Comparison of ENCODE assay signal across 8 cellular contexts in genomic region chr2:219001577-219002394, GRCh38. TPM values are rescaled to one million over a fixed set of nuclear protein-coding genes. Genes with fewer than 3 reads are reported as not detected.
DNase-seq lines count a peak whose midpoint lies in the region; ATAC-seq, FAIRE-seq and TF ChIP-seq lines count a peak whose summit lies in the region.

No MANE protein-coding gene starts in this region.

- 1% methylated on average over 66 to 70 of the region's 70 CpGs for WGBS in pancreas, 2 donors

- H3K36me3 Mint-ChIP-seq in endothelial cell (ENCODE audit: low read depth, unreplicated experiment) = peaks cover 4% of the 10 kb centered on the region

- BruUV-seq in HCT116 (replicated peaks; lab: Mats Ljungman, UMichigan) = no TSS peak

- no peaks in the 10 kb centered on the region for H3K9me2 ChIP-seq in HCT116 (ENCODE audit: insufficient read depth)

- RAD21 ChIA-PET in HCT116 (lab: Charles Lee; ENCODE audit: low non-redundant PET in 1 of 2, low total read pairs in 2 of 2, uncharacterized antibody in 2 of 2, unreplicated experiment in 2 of 2) = interaction anchor here in 1 of 2 experiments (1.5 kb wide), 1 partner anchor 22 kb away, joined by 5 read pairs; no protein-coding TSS in a partner anchor

- H3K4me1 ChIP-seq in HCT116 (ENCODE audit: control insufficient read depth in 1 of 2, insufficient read depth in 2 of 2, low read length in 2 of 2) = peaks cover 9 to 35% of the 10 kb centered on the region in 2 experiments; a peak in 3 of 4 replicates
- peaks cover 3 to 21% (median 7%) of the 10 kb centered on the region in 3 donors for H3K4me1 ChIP-seq in pancreas

- no peaks in the 10 kb centered on the region for H3K36me3 ChIP-seq in HCT116 (ENCODE audit: control insufficient read depth in 1 of 2, insufficient read depth in 2 of 2, low read length in 2 of 2)
- no peaks in the 10 kb centered on the region for H3K36me3 ChIP-seq in bronchial epithelial cell (ENCODE audit: control insufficient read depth, insufficient read depth, low read length)
- H3K36me3 ChIP-seq in pancreas = no peaks in the 10 kb centered on the region

- peak overlapping the region; percentile 86 for H2AFZ ChIP-seq in HCT116 (ENCODE audit: low read depth, low read length, poor library complexity, severe bottlenecking)

- DNase-seq in HCT116 (ENCODE audit: low read depth, low spot score) (peak; percentile 40), NCI-H345 (lab: John Stamatoyannopoulos, UW) (peak; percentile 99), bronchial epithelial cell (ENCODE audit: low read depth) (peak; percentile 76), pancreas (peak; percentile 97 to 99 (median 99)), AG08396 (ENCODE audit: low spot score) (no peak), endothelial cell (ENCODE audit: low spot score) (no peak)

- FAIRE-seq in bronchial epithelial cell (lab: Jason Lieb, UNC) (no peak), pancreas (lab: Jason Lieb, UNC) (no peak)

- TF ChIP-seq POLR2A in HCT116 (IDR thresholded peaks at IDR 0.05; ENCODE audit: borderline replicate concordance, extremely low read depth, insufficient read depth, insufficient read length) = no peak

- POLR2A ChIA-PET in HCT116 (lab: Charles Lee) = interaction anchor here (0.7 to 1.6 kb wide), 7 partner anchors 9 to 158 kb away, joined by 3 to 9 read pairs (median 4); no protein-coding TSS in a partner anchor

- intact Hi-C loops in HCT116 (cut with micrococcal nuclease) = loop anchor here (1.0 to 2.0 kb wide), 2 partner anchors 125 to 148 kb away; no protein-coding TSS in a partner anchor
- intact Hi-C loops in pancreas (cut with DNase I) = no loop called here

- H3K9me3 ChIP-seq in HCT116 (ENCODE audit: control insufficient read depth in 1 of 2, insufficient read depth in 1 of 2, low read depth in 1 of 2, low read length in 2 of 2) = no peaks in the 10 kb centered on the region
- H3K9me3 ChIP-seq in pancreas = no peaks in the 10 kb centered on the region

- TF ChIP-seq CTCF in HCT116 (IDR thresholded peaks at IDR 0.05 in 2 of 3, conservative IDR thresholded peaks at IDR 0.05 in 1 of 3; ENCODE audit: borderline replicate concordance in 1 of 3, insufficient read depth in 1 of 3, low read depth in 2 of 3, low read length in 2 of 3) (no peak), bronchial epithelial cell (IDR thresholded peaks at IDR 0.05; ENCODE audit: insufficient read depth, low read length, severe bottlenecking) (no peak), pancreas (IDR thresholded peaks at IDR 0.05) (no peak), endothelial cell (IDR thresholded peaks at IDR 0.05; ENCODE audit: unreplicated experiment) (no peak)

- ATAC-seq in HCT116 (peak; percentile 50), pancreas (peak; percentile 68 to 84 (median 78)), HG03342 (IDR thresholded peaks at IDR 0.05; ENCODE audit: unreplicated experiment) (no peak), HG02885 (IDR thresholded peaks at IDR 0.05; ENCODE audit: poor library complexity, unreplicated experiment) (no peak)

- no peaks in the 10 kb centered on the region for H3K9me3 Mint-ChIP-seq in endothelial cell (ENCODE audit: unreplicated experiment)

- peak overlapping the region; percentile 51 for H3K27ac ChIP-seq in HCT116 (ENCODE audit: low read depth, low read length)
- H3K27ac ChIP-seq in pancreas = peak overlapping the region; percentile 92 to 97 (median 96)

- H3K4me1 Mint-ChIP-seq in endothelial cell (ENCODE audit: unreplicated experiment) = peaks cover 6% of the 10 kb centered on the region

- peaks cover 36% of the 10 kb centered on the region for H3K27me3 Mint-ChIP-seq in endothelial cell (ENCODE audit: unreplicated experiment)

- peak overlapping the region; percentile 96 for H3K4me2 ChIP-seq in HCT116 (ENCODE audit: low read length)

- no peak overlapping the region for H3K27ac Mint-ChIP-seq in endothelial cell (ENCODE audit: unreplicated experiment)

- no peaks in the 10 kb centered on the region for H4K20me1 ChIP-seq in HCT116 (ENCODE audit: insufficient read depth)

- H3K4me3 Mint-ChIP-seq in endothelial cell (ENCODE audit: unreplicated experiment) = no peak overlapping the region

- TF ChIP-seq RAD21 in HCT116 (IDR thresholded peaks at IDR 0.05; ENCODE audit: low read depth) = no peak

- H3K9ac ChIP-seq in HCT116 (ENCODE audit: low read length) = peak overlapping the region; percentile 64

- peak overlapping the region; percentile 56 to 68 for H3K4me3 ChIP-seq in HCT116 (replicated peaks in 1 of 2; ENCODE audit: low read depth in 1 of 2, low read length in 2 of 2)
- H3K4me3 ChIP-seq in bronchial epithelial cell (ENCODE audit: low read depth, low read length) = peak overlapping the region; percentile 25
- H3K4me3 ChIP-seq in pancreas = peak overlapping the region; percentile 46 to 83 (median 59)

- CTCF ChIA-PET in HCT116 (lab: Charles Lee) = interaction anchor here (0.7 to 3.5 kb wide), 27 partner anchors 9 to 506 kb away, joined by 3 to 42 read pairs (median 4); partner anchors contain the start of genes CDK5R2, CNPPD1, DNAJB2 and GMPPA

- H3K27me3 ChIP-seq in HCT116 (ENCODE audit: insufficient read depth, low read length) (no peaks in the 10 kb centered on the region), bronchial epithelial cell (ENCODE audit: control insufficient read depth, insufficient read depth, low read length) (peaks cover 9% of the 10 kb centered on the region), pancreas (no peaks in the 10 kb centered on the region)

- H3K79me2 ChIP-seq in HCT116 (ENCODE audit: insufficient read depth, low read length) = no peaks in the 10 kb centered on the region

TF ChIP-seq in HCT116, 20 proteins besides CTCF, POLR2A, EP300 and RAD21:
- TF ChIP-seq SP1 (IDR thresholded peaks at IDR 0.05; ENCODE audit: low read depth) (no peak), YY1 (IDR thresholded peaks at IDR 0.05; ENCODE audit: extremely low read depth, insufficient replicate concordance, low read depth, low read length) (peak; percentile 47), POLR2AphosphoS5 (IDR thresholded peaks at IDR 0.05; ENCODE audit: low read depth, low read length) (peak; percentile 63), EZH2 (IDR thresholded peaks at IDR 0.05) (no peak)

RNA-seq across cellular contexts. Expression of gene CRYBA2, which starts 8.6 kb away (rescaled TPM):
- not detected for total RNA-seq in HCT116 (2021; ENCODE audit: unreplicated experiment)
- not detected in 2 replicates for polyA plus RNA-seq in HCT116 (2012)
- total RNA-seq in bronchial epithelial cell = not detected in 2 replicates
- total RNA-seq in pancreas = 10 to 100 TPM in 2 of 6 donors, 1 to 10 TPM in 4; 3.7 to 29.6 (median 7.4) TPM
- 100 to 1,000 TPM in 1 of 2 donors, 10 to 100 TPM in 1; 66.3 to 314 TPM for polyA plus RNA-seq in pancreas
- not detected for total RNA-seq in endothelial cell (ENCODE audit: unreplicated experiment)

RNA-seq across cellular contexts. Expression of gene FEV, which starts 16.8 kb away (rescaled TPM):
- not detected for total RNA-seq in HCT116 (2021; ENCODE audit: unreplicated experiment)
- polyA plus RNA-seq in HCT116 (2012) = not detected in 2 replicates
- total RNA-seq in bronchial epithelial cell = not detected in 2 replicates
- 1 to 10 TPM in 2 of 6 donors, under 1 TPM in 4; 0.35 to 3.1 (median 0.72) TPM for total RNA-seq in pancreas
- 10 to 100 TPM in 1 of 2 donors, 1 to 10 TPM in 1; 3.9 to 32.6 TPM for polyA plus RNA-seq in pancreas
- total RNA-seq in endothelial cell (ENCODE audit: unreplicated experiment) = 0.56 TPM

RNA-seq across cellular contexts. Expression of gene CFAP65, which starts 39.5 kb away (rescaled TPM):
- total RNA-seq in HCT116 (2021; ENCODE audit: unreplicated experiment) (0.52 TPM), bronchial epithelial cell (not detected in 2 replicates), pancreas (under 1 TPM; 0.06 to 0.22 (median 0.12) TPM), endothelial cell (ENCODE audit: unreplicated experiment) (0.59 TPM)
- polyA plus RNA-seq in HCT116 (2012) = 0.29 and 0.50 TPM in 2 replicates
- under 1 TPM; 0.19 to 0.38 TPM for polyA plus RNA-seq in pancreas

RNA-seq across cellular contexts. Expression of gene CDK5R2, which starts 42.3 kb away (rescaled TPM):
- total RNA-seq in HCT116 (2021; ENCODE audit: unreplicated experiment) (0.44 TPM), bronchial epithelial cell (not detected in 2 replicates), pancreas (1 to 10 TPM in 2 of 6 donors, under 1 TPM in 4; 0.19 to 1.7 (median 0.65) TPM), endothelial cell (ENCODE audit: unreplicated experiment) (0.13 TPM)
- 0.84 and 0.96 TPM in 2 replicates for polyA plus RNA-seq in HCT116 (2012)
- 1 to 10 TPM; 4.2 to 8.6 TPM for polyA plus RNA-seq in pancreas

RNA-seq across cellular contexts. Expression of gene IHH, which starts 58.9 kb away (rescaled TPM):
- total RNA-seq in HCT116 (2021; ENCODE audit: unreplicated experiment) (0.17 TPM), bronchial epithelial cell (not detected in 2 replicates), pancreas (under 1 TPM in 2 of 6 donors, not detected in 4; 0.09 to 0.19 TPM), endothelial cell (ENCODE audit: unreplicated experiment) (not detected)
- polyA plus RNA-seq in HCT116 (2012) = 0.04 and 0.07 TPM in 2 replicates
- under 1 TPM in 1 of 2 donors, not detected in 1; 0.09 TPM for polyA plus RNA-seq in pancreas

Comparison
In these comparisons a context has a peak if more than half of its experiments do, and no peak if none do; other contexts are left out.
1. ATAC-seq: peak in HCT116 (single experiment) and pancreas (4 of 4); none in HG03342 (single experiment) and HG02885 (single experiment).
2. DNase-seq: peak in HCT116 (single experiment), NCI-H345 (single experiment), bronchial epithelial cell (single experiment) and pancreas (6 of 6); none in AG08396 (single experiment) and endothelial cell (single experiment).
3. Peak in every context shown above with its lines, with median percentiles within 50 percentile points of each other: H3K4me3 ChIP-seq.